8 cellular contexts compared by ENCODE assay signal in genomic region chr22:22061085-22062077, GRCh38.
DNase-seq lines count a peak whose midpoint lies in the region; ATAC-seq and TF ChIP-seq lines count a peak whose summit lies in the region.

No MANE protein-coding gene starts in this region.

- DNase-seq in NOMO-1 treated with DMSO at 0.1 percent for 48 hours (lab: John Stamatoyannopoulos, UW; ENCODE audit: unreplicated experiment): peak; percentile 93
- DNase-seq in fibroblast of mammary gland (ENCODE audit: low read depth): peak; percentile 62
- no peak for DNase-seq in sciatic nerve (ENCODE audit: low spot score)
- no peak for DNase-seq in kidney glomerular epithelial cell (lab: John Stamatoyannopoulos, UW)
- no peak for DNase-seq in activated T-cell treated with anti-CD3 and anti-CD28 coated beads, Interleukin-2, amount 50 U/mL, for 24 hours
- no peak for DNase-seq in activated CD8-positive, alpha-beta memory T cell treated with anti-CD3 and anti-CD28 coated beads, Interleukin-2, amount 50 U/mL, for 4 hours

- H3K4me1 Mint-ChIP-seq in activated T-cell treated with anti-CD3 and anti-CD28 coated beads, Interleukin-2, amount 50 U/mL, for 24 hours (ENCODE audit: low read depth): no peaks in the 10 kb centered on the region

- H3K27me3 Mint-ChIP-seq in activated T-cell treated with anti-CD3 and anti-CD28 coated beads, Interleukin-2, amount 50 U/mL, for 24 hours: peaks cover 51% of the 10 kb centered on the region

- no peak overlapping the region for H3K4me3 Mint-ChIP-seq in activated T-cell treated with anti-CD3 and anti-CD28 coated beads, Interleukin-2, amount 50 U/mL, for 24 hours

- H3K4me3 ChIP-seq in fibroblast of mammary gland (ENCODE audit: control insufficient read depth, low read depth, low read length): no peak overlapping the region

- H3K36me3 Mint-ChIP-seq in activated T-cell treated with anti-CD3 and anti-CD28 coated beads, Interleukin-2, amount 50 U/mL, for 24 hours (ENCODE audit: low read depth): no peaks in the 10 kb centered on the region

- intact Hi-C loops in sciatic nerve (cut with DNase I): no loop called here

- ATAC-seq in sciatic nerve (peak; percentile 98), HG02642 (IDR thresholded peaks at IDR 0.05; ENCODE audit: poor library complexity, unreplicated experiment) (no peak)

- TF ChIP-seq CTCF in GM12873 (IDR thresholded peaks at IDR 0.05; ENCODE audit: insufficient read depth, low read depth, low read length, missing control alignments): peak; percentile 23
- peak; percentile 30 for TF ChIP-seq CTCF in fibroblast of mammary gland (conservative IDR thresholded peaks at IDR 0.05; ENCODE audit: control insufficient read depth, insufficient read depth, low read depth, low read length)

- no peaks in the 10 kb centered on the region for H3K9me3 Mint-ChIP-seq in activated T-cell treated with anti-CD3 and anti-CD28 coated beads, Interleukin-2, amount 50 U/mL, for 24 hours

- H3K27ac Mint-ChIP-seq in activated T-cell treated with anti-CD3 and anti-CD28 coated beads, Interleukin-2, amount 50 U/mL, for 24 hours: no peak overlapping the region

Comparison
In these comparisons a context has a peak if more than half of its experiments do, and no peak if none do; other contexts are left out.
1. DNase-seq: peak in NOMO-1 treated with DMSO at 0.1 percent for 48 hours (single experiment) and fibroblast of mammary gland (single experiment); none in sciatic nerve (single experiment), kidney glomerular epithelial cell (single experiment), activated T-cell treated with anti-CD3 and anti-CD28 coated beads, Interleukin-2, amount 50 U/mL, for 24 hours (single experiment) and activated CD8-positive, alpha-beta memory T cell treated with anti-CD3 and anti-CD28 coated beads, Interleukin-2, amount 50 U/mL, for 4 hours (single experiment).